In genomic region chr1:225593414-225593813, GRCh38 we compare ENCODE assay signal across 31 cellular contexts. TPM values are rescaled to one million over a fixed set of nuclear protein-coding genes. Genes with fewer than 3 reads are reported as not detected.
"Had no signal": no experiment of that assay in that cellular context is flagged by ENCODE, and none has a peak within 500 bp of the region (broad histone marks: within the 10 kb centered on the region; RNA-seq: fewer than 3 reads in every experiment).

No MANE protein-coding gene starts in this region.

- ATAC-seq: activated CD8-positive, alpha-beta T cell treated with anti-CD3 and anti-CD28 coated beads, Interleukin-2, amount 10 ng/mL, durations not matched to agents 7 days and 5 days; activated naive CD4-positive, alpha-beta T cell treated with anti-CD3 and anti-CD28 coated beads, Interleukin-2, amount 50 U/mL, for 72 hours; activated T-cell treated with anti-CD3 and anti-CD28 coated beads, Interleukin-2, amount 50 U/mL, for 4 hours; body of pancreas; PC-3 had no signal

- DNase-seq: activated CD4-positive, alpha-beta T cell treated with anti-CD3 and anti-CD28 coated beads, Interleukin-2, amount 10 ng/mL, durations not matched to agents 24 days and 14 days; activated CD4-positive, alpha-beta T cell treated with anti-CD3 and anti-CD28 coated beads, Interleukin-2, amount 50 U/mL, for 48 hours; activated CD8-positive, alpha-beta memory T cell treated with anti-CD3 and anti-CD28 coated beads, Interleukin-2, amount 50 U/mL, for 4 hours; activated CD8-positive, alpha-beta T cell treated with anti-CD3 and anti-CD28 coated beads, Interleukin-2, amount 10 ng/mL, durations not matched to agents 7 days and 5 days; activated gamma-delta T cell treated with Interleukin-2 at 50 U/mL for 16 hours; activated naive CD4-positive, alpha-beta T cell treated with anti-CD3 and anti-CD28 coated beads for 36 hours; activated T-cell treated with anti-CD3 and anti-CD28 coated beads for 4 hours; activated T-cell treated with anti-CD3 and anti-CD28 coated beads, Interleukin-2, amount 50 U/mL, for 4 hours; adrenal gland; body of pancreas; caudate nucleus; Karpas-422; KBM-7; NCI-H1105; NCI-H1417 treated with DMSO at 0.1 percent for 48 hours; NCI-H187 treated with DMSO at 0.1 percent for 48 hours; NCI-H2081; NCI-H2171 treated with DMSO at 0.1 percent for 48 hours; NCI-H2227 treated with DMSO at 0.1 percent for 48 hours; NCI-H446; NCI-H524; NCI-H69; NCI-H82; PC-3; Peyer's patch; RPMI8226; T1000 had no signal

- H3K27ac ChIP-seq: adrenal gland, body of pancreas, breast epithelium, Peyer's patch had no signal

- H3K27me3 ChIP-seq: adrenal gland, body of pancreas, breast epithelium, Peyer's patch had no signal

- H3K4me3 ChIP-seq: adrenal gland, body of pancreas, breast epithelium, Peyer's patch had no signal

- H3K4me1 ChIP-seq: breast epithelium, Peyer's patch had no signal

- H3K9me3 ChIP-seq: adrenal gland, body of pancreas, breast epithelium, Peyer's patch had no signal

- H3K36me3 ChIP-seq: adrenal gland, breast epithelium, Peyer's patch had no signal

RNA-seq across cellular contexts. Expression of gene ENAH, which starts 59.5 kb away (rescaled TPM):
- total RNA-seq: activated CD8-positive, alpha-beta T cell treated with anti-CD3 and anti-CD28 coated beads, Interleukin-2, amount 10 ng/mL, durations not matched to agents 7 days and 5 days; T-helper 1 cell treated with Interleukin-12 subunit alpha and Interleukin-12 subunit beta and Interleukin-4 antibody, amounts not matched to agents 30 ng/mL and 1 ng/mL, for 36 hours; T-helper 2 cell treated with Interferon-gamma antibody and Interleukin-4, amounts not matched to agents 100 ng/mL and 5 ng/mL, for 36 hours had no signal
